1 cellular context compared by ENCODE assay signal in the genomic region with DNA sequence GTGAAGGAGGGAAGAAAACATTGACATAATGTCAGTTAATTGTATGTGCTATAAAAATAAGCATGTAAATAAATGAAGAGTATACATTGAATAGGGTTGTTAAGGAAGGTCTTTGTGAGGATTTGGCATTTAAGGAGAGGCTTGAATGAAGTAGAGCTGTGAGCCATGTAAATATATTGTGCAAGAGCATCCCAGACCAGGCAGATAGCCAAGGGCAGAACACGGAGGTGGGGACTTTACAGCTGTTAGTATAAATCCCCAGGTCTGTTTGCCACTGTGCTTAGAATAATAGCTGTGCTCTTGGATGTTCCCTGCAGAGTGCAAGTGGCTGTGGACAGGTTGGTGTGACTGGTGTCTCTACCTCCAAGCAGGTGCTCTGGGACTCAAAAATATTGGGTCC.
TF ChIP-seq lines count a peak whose summit lies in the region.

No MANE protein-coding gene starts in this region.

TF ChIP-seq in WTC11, 78 proteins besides CTCF, POLR2A, EP300 and RAD21 (continued from another document):
- TF ChIP-seq, protein P1, sequence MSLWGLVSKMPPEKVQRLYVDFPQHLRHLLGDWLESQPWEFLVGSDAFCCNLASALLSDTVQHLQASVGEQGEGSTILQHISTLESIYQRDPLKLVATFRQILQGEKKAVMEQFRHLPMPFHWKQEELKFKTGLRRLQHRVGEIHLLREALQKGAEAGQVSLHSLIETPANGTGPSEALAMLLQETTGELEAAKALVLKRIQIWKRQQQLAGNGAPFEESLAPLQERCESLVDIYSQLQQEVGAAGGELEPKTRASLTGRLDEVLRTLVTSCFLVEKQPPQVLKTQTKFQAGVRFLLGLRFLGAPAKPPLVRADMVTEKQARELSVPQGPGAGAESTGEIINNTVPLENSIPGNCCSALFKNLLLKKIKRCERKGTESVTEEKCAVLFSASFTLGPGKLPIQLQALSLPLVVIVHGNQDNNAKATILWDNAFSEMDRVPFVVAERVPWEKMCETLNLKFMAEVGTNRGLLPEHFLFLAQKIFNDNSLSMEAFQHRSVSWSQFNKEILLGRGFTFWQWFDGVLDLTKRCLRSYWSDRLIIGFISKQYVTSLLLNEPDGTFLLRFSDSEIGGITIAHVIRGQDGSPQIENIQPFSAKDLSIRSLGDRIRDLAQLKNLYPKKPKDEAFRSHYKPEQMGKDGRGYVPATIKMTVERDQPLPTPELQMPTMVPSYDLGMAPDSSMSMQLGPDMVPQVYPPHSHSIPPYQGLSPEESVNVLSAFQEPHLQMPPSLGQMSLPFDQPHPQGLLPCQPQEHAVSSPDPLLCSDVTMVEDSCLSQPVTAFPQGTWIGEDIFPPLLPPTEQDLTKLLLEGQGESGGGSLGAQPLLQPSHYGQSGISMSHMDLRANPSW (CRISPR knock-in tag; conservative IDR thresholded peaks at IDR 0.05; ENCODE audit: low read depth) = no peak
- TF ChIP-seq NFYB (CRISPR knock-in tag; conservative IDR thresholded peaks at IDR 0.05; ENCODE audit: low read depth) = no peak
- TF ChIP-seq, protein P2, sequence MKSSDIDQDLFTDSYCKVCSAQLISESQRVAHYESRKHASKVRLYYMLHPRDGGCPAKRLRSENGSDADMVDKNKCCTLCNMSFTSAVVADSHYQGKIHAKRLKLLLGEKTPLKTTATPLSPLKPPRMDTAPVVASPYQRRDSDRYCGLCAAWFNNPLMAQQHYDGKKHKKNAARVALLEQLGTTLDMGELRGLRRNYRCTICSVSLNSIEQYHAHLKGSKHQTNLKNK (CRISPR knock-in tag; IDR thresholded peaks at IDR 0.05) = no peak
- TF ChIP-seq, protein P3, sequence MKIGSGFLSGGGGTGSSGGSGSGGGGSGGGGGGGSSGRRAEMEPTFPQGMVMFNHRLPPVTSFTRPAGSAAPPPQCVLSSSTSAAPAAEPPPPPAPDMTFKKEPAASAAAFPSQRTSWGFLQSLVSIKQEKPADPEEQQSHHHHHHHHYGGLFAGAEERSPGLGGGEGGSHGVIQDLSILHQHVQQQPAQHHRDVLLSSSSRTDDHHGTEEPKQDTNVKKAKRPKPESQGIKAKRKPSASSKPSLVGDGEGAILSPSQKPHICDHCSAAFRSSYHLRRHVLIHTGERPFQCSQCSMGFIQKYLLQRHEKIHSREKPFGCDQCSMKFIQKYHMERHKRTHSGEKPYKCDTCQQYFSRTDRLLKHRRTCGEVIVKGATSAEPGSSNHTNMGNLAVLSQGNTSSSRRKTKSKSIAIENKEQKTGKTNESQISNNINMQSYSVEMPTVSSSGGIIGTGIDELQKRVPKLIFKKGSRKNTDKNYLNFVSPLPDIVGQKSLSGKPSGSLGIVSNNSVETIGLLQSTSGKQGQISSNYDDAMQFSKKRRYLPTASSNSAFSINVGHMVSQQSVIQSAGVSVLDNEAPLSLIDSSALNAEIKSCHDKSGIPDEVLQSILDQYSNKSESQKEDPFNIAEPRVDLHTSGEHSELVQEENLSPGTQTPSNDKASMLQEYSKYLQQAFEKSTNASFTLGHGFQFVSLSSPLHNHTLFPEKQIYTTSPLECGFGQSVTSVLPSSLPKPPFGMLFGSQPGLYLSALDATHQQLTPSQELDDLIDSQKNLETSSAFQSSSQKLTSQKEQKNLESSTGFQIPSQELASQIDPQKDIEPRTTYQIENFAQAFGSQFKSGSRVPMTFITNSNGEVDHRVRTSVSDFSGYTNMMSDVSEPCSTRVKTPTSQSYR (CRISPR knock-in tag; IDR thresholded peaks at IDR 0.05) = no peak
- no peak for TF ChIP-seq ELF4 (CRISPR knock-in tag; IDR thresholded peaks at IDR 0.05; ENCODE audit: low read depth)
- TF ChIP-seq, protein P4, sequence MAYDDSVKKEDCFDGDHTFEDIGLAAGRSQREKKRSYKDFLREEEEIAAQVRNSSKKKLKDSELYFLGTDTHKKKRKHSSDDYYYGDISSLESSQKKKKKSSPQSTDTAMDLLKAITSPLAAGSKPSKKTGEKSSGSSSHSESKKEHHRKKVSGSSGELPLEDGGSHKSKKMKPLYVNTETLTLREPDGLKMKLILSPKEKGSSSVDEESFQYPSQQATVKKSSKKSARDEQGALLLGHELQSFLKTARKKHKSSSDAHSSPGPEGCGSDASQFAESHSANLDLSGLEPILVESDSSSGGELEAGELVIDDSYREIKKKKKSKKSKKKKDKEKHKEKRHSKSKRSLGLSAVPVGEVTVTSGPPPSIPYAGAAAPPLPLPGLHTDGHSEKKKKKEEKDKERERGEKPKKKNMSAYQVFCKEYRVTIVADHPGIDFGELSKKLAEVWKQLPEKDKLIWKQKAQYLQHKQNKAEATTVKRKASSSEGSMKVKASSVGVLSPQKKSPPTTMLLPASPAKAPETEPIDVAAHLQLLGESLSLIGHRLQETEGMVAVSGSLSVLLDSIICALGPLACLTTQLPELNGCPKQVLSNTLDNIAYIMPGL (CRISPR knock-in tag; IDR thresholded peaks at IDR 0.05) = no peak
- TF ChIP-seq, protein P5, sequence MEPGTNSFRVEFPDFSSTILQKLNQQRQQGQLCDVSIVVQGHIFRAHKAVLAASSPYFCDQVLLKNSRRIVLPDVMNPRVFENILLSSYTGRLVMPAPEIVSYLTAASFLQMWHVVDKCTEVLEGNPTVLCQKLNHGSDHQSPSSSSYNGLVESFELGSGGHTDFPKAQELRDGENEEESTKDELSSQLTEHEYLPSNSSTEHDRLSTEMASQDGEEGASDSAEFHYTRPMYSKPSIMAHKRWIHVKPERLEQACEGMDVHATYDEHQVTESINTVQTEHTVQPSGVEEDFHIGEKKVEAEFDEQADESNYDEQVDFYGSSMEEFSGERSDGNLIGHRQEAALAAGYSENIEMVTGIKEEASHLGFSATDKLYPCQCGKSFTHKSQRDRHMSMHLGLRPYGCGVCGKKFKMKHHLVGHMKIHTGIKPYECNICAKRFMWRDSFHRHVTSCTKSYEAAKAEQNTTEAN (CRISPR knock-in tag; IDR thresholded peaks at IDR 0.05) = no peak
- TF ChIP-seq ATF1 (CRISPR knock-in tag; IDR thresholded peaks at IDR 0.05) = no peak
